Comparison of ENCODE assay signal across 24 cellular contexts in genomic region chr1:179872558-179872957, GRCh38. TPM values are rescaled to one million over a fixed set of nuclear protein-coding genes. Genes with fewer than 3 reads are reported as not detected.
DNase-seq lines count a peak whose midpoint lies in the region; ATAC-seq, FAIRE-seq and TF ChIP-seq lines count a peak whose summit lies in the region.
"Had no signal": no experiment of that assay in that cellular context is flagged by ENCODE, and none has a peak within 500 bp of the region (broad histone marks: within the 10 kb centered on the region; RNA-seq: fewer than 3 reads in every experiment).

No MANE protein-coding gene starts in this region.

- H3K9me2 ChIP-seq in DOHH2 (replicated peaks; ENCODE audit: control insufficient read depth, low read length), result no peaks in the 10 kb centered on the region

- H3K27me3 ChIP-seq in DOHH2 (ENCODE audit: control insufficient read depth, low read length) (no peaks in the 10 kb centered on the region), GM12878 (replicated peaks in 1 of 2; ENCODE audit: control insufficient read depth in 2 of 2, insufficient read depth in 2 of 2, low read length in 1 of 2) (no peaks in the 10 kb centered on the region)

- no peak for FAIRE-seq in GM12878 (lab: Jason Lieb, UNC)
- FAIRE-seq: endothelial cell of umbilical vein had no signal

- no peak overlapping the region for H3K9ac ChIP-seq in GM12878 (ENCODE audit: control insufficient read depth, insufficient read depth, low read length)

- no peak for TF ChIP-seq EP300 in GM12878 (IDR thresholded peaks at IDR 0.05; ENCODE audit: borderline replicate concordance in 1 of 2, control insufficient read depth in 1 of 2, low read depth in 2 of 2, low read length in 2 of 2)

- H3K27me3 Mint-ChIP-seq in nephron progenitor cell (ENCODE audit: low read depth, poor library complexity) (no peaks in the 10 kb centered on the region), osteocyte (ENCODE audit: unreplicated experiment) (no peaks in the 10 kb centered on the region)
- H3K27me3 Mint-ChIP-seq: activated CD8-positive, alpha-beta T cell treated with anti-CD3 and anti-CD28 coated beads for 36 hours had no signal

- POLR2A ChIA-PET in GM12878 (lab: Charles Lee), result no interaction called here

- DNase-seq in MV-4-11 (lab: John Stamatoyannopoulos, UW) (peak; percentile 25), GM12878 (ENCODE audit: low read depth, low spot score) (no peak), nephron progenitor cell (no peak), NCI-H1930 (lab: John Stamatoyannopoulos, UW) (no peak), osteocyte (ENCODE audit: extremely low spot score, unreplicated experiment) (no peak)
- DNase-seq: activated CD8-positive, alpha-beta T cell treated with anti-CD3 and anti-CD28 coated beads for 36 hours; activated gamma-delta T cell treated with Interleukin-2 at 50 U/mL for 16 hours; amniotic stem cell; CD8-positive, alpha-beta T cell; dermis blood vessel endothelial cell; DMS153; GDM1; natural killer cell; NCI-H510A; NK-92 treated with Interleukin-12 subunit alpha and Interleukin-12 subunit beta, amount 100 ng/mL, for 24 hours; T-helper 9 cell had no signal

- H2AFZ ChIP-seq in GM12878 (ENCODE audit: control insufficient read depth, low read depth, low read length), result no peak overlapping the region

- H3K4me2 ChIP-seq in DOHH2 (ENCODE audit: low read length) (peak overlapping the region; percentile 42), GM12878 (ENCODE audit: control insufficient read depth, insufficient read depth) (no peak overlapping the region)

- H3K9me3 ChIP-seq in DOHH2 (ENCODE audit: control insufficient read depth, insufficient read depth, low read length) (no peaks in the 10 kb centered on the region), GM12878 (replicated peaks; ENCODE audit: control insufficient read depth, insufficient read depth, low read length) (no peaks in the 10 kb centered on the region)
- H3K9me3 ChIP-seq: prostate gland, thoracic aorta had no signal

- SMC1A ChIA-PET in GM12878 (lab: Charles Lee; ENCODE audit: uncharacterized antibody, unreplicated experiment), result interaction anchor here (1.4 kb wide), 1 partner anchor 8 kb away, joined by 4 read pairs; no protein-coding TSS in a partner anchor

- H3K4me3 Mint-ChIP-seq in nephron progenitor cell, result no peak overlapping the region
- no peak overlapping the region for H3K4me3 Mint-ChIP-seq in osteocyte (ENCODE audit: unreplicated experiment)
- H3K4me3 Mint-ChIP-seq: activated CD8-positive, alpha-beta T cell treated with anti-CD3 and anti-CD28 coated beads for 36 hours; CD8-positive, alpha-beta T cell; natural killer cell had no signal

- H3K9me3 Mint-ChIP-seq in nephron progenitor cell, result no peaks in the 10 kb centered on the region
- H3K9me3 Mint-ChIP-seq in osteocyte (ENCODE audit: unreplicated experiment), result no peaks in the 10 kb centered on the region
- H3K9me3 Mint-ChIP-seq: activated CD8-positive, alpha-beta T cell treated with anti-CD3 and anti-CD28 coated beads for 36 hours; CD8-positive, alpha-beta T cell; natural killer cell had no signal

- no peak for TF ChIP-seq RAD21 in GM12878 (IDR thresholded peaks at IDR 0.05; ENCODE audit: insufficient read depth, low read depth, low read length)

- H3K27ac Mint-ChIP-seq in nephron progenitor cell, result peak overlapping the region; percentile 60
- H3K27ac Mint-ChIP-seq in osteocyte (ENCODE audit: unreplicated experiment), result no peak overlapping the region
- H3K27ac Mint-ChIP-seq: activated CD8-positive, alpha-beta T cell treated with anti-CD3 and anti-CD28 coated beads for 36 hours; CD8-positive, alpha-beta T cell had no signal

- H3K27ac ChIP-seq in DOHH2 (ENCODE audit: low read depth, low read length) (no peak overlapping the region), GM12878 (ENCODE audit: control insufficient read depth, insufficient read depth) (no peak overlapping the region)
- H3K27ac ChIP-seq: prostate gland, RWPE1, SK-N-MC had no signal

- peaks cover 88% of the 10 kb centered on the region for H3K79me2 ChIP-seq in DOHH2 (ENCODE audit: control insufficient read depth, low read length)
- peaks cover 58% of the 10 kb centered on the region for H3K79me2 ChIP-seq in GM12878 (ENCODE audit: control insufficient read depth, insufficient read depth, low read length)

- no TSS peak for BruUV-seq in GM12878 (replicated peaks; lab: Mats Ljungman, UMichigan)

- TF ChIP-seq POLR2A in GM12878 (IDR thresholded peaks at IDR 0.05; ENCODE audit: low read depth, low read length), result no peak

- H4K20me1 ChIP-seq in DOHH2 (ENCODE audit: control insufficient read depth, insufficient read depth, low read depth, low read length) (no peaks in the 10 kb centered on the region), GM12878 (ENCODE audit: control insufficient read depth, insufficient read depth) (no peaks in the 10 kb centered on the region)

- peaks cover 4% of the 10 kb centered on the region; the same call in 1 of the 2 replicates for H3F3A ChIP-seq in DOHH2 (ENCODE audit: control insufficient read depth, insufficient read depth)

- H3K4me3 ChIP-seq in DOHH2 (ENCODE audit: low read length), result no peak overlapping the region
- H3K4me3 ChIP-seq in GM12878, result no peak overlapping the region
- H3K4me3 ChIP-seq: prostate gland, SK-N-MC, thoracic aorta had no signal

- intact Hi-C loops in GM12878 (cut with micrococcal nuclease; ENCODE audit: unreplicated experiment), result no loop called here

- H3K36me3 ChIP-seq in DOHH2 (ENCODE audit: control insufficient read depth, low read length) (peaks cover 55% of the 10 kb centered on the region), GM12878 (ENCODE audit: control insufficient read depth in 2 of 2, insufficient read depth in 2 of 2, low read length in 1 of 2) (peaks cover 0 to 6% of the 10 kb centered on the region in 2 experiments; a peak in 2 of 4 replicates)
- H3K36me3 ChIP-seq: prostate gland had no signal

- WGBS in GM12878 (ENCODE audit: insufficient coverage, insufficient replicate concordance, low lambda C conversion rate, missing lambda C conversion rate), result 47% methylated on average over 5 of the region's 5 CpGs

- CTCF ChIA-PET in GM12878 (lab: Yijun Ruan, JAX), result interaction anchor here (1.0 to 2.6 kb wide), 2 partner anchors 176 to 306 kb away, joined by 3 to 11 read pairs; no protein-coding TSS in a partner anchor

- H3K36me3 Mint-ChIP-seq in nephron progenitor cell (ENCODE audit: low read depth), result peaks cover 70% of the 10 kb centered on the region
- H3K36me3 Mint-ChIP-seq in osteocyte (ENCODE audit: unreplicated experiment), result peaks cover 30% of the 10 kb centered on the region

- RAD21 ChIA-PET in GM12878 (lab: Charles Lee; ENCODE audit: unreplicated experiment), result interaction anchor here (0.5 to 1.0 kb wide), 3 partner anchors 57 to 83 kb away, joined by 3 read pairs; no protein-coding TSS in a partner anchor

- TF ChIP-seq CTCF in DOHH2 (IDR thresholded peaks at IDR 0.05; ENCODE audit: low read depth, low read length, poor library complexity, severe bottlenecking) (no peak), GM12878 (IDR thresholded peaks at IDR 0.05 in 2 of 3, conservative IDR thresholded peaks at IDR 0.05 in 1 of 3; ENCODE audit: control insufficient read depth in 2 of 3, extremely low read depth in 1 of 3, insufficient read depth in 1 of 3, low read depth in 3 of 3, low read length in 3 of 3) (0 out of 6 replicates have a peak, but pooled peaks of 1 of the 3 experiments have one; percentile 5), nephron progenitor cell (IDR thresholded peaks at IDR 0.05) (no peak), osteocyte (IDR thresholded peaks at IDR 0.05) (no peak)

- H3K4me1 Mint-ChIP-seq in nephron progenitor cell (peaks cover 50% of the 10 kb centered on the region), osteocyte (ENCODE audit: unreplicated experiment) (peaks cover 43% of the 10 kb centered on the region)

- peak; percentile 52 for ATAC-seq in GM12878
- no peak for ATAC-seq in HG03521 (IDR thresholded peaks at IDR 0.05; ENCODE audit: unreplicated experiment)
- ATAC-seq: activated CD4-positive, CD25-positive, alpha-beta regulatory T cell treated with anti-CD3 and anti-CD28 coated beads, Interleukin-2, amount 50 U/mL, for 24 hours; activated CD8-positive, alpha-beta T cell treated with anti-CD3 and anti-CD28 coated beads for 36 hours; CD8-positive, alpha-beta T cell; natural killer cell had no signal

- H3K4me1 ChIP-seq in DOHH2 (ENCODE audit: control insufficient read depth, low read length) (peaks cover 50% of the 10 kb centered on the region), GM12878 (ENCODE audit: control insufficient read depth, insufficient read depth, low read length) (peaks cover 4% of the 10 kb centered on the region; the same call in 1 of the 2 replicates)

- in situ Hi-C loops in GM12878 (cut with MboI), result loop anchor here (5.0 to 25.0 kb wide), 2 partner anchors 305 to 615 kb away; no protein-coding TSS in a partner anchor

RNA-seq across cellular contexts. Expression of gene TOR1AIP2, which starts 5.0 kb away (rescaled TPM):
- 92.8 and 93.7 TPM in 2 replicates for total RNA-seq in GM12878 (2013; cell fraction: nucleolus; rRNA removed)
- 26.4 and 30.3 TPM in 2 replicates for total RNA-seq in GM12878 (2014; rRNA removed)
- total RNA-seq in GM12878 (2014; rRNA removed; fragmentation: Illumina TruSeq; extraction: Trizol), result 35.9 and 38.9 TPM in 2 replicates
- total RNA-seq in GM12878 (2021), result 35.2 and 38.4 TPM in 2 replicates
- 7.7 TPM for polyA plus RNA-seq in GM12878 (2011; ENCODE audit: low read depth)
- polyA plus RNA-seq in GM12878 (2011; rRNA removed), result 23.6 and 28.4 TPM in 2 replicates
- 8.1 and 10.1 TPM in 2 replicates for polyA plus RNA-seq in GM12878 (2011; cell fraction: cytosol; rRNA removed)
- polyA plus RNA-seq in GM12878 (2011; cell fraction: nucleus; rRNA removed), result 7.9 and 10.3 TPM in 2 replicates
- 9.7 and 10.6 TPM in 2 replicates for polyA plus RNA-seq in GM12878 (2012)
- polyA plus RNA-seq in GM12878 (2014; fragmentation: Illumina TruSeq; extraction: Trizol), result 14.6 and 18.8 TPM in 2 replicates
- 10 to 100 TPM in 1 of 2 experiments, 1 to 10 TPM in 1; 5.3 to 13.1 TPM for polyA plus RNA-seq in GM12878 (2014; fragmentation: Nextera tagmentation; extraction: Ambion mirVana)
- 12.9 and 14.3 TPM in 2 replicates for polyA plus RNA-seq in GM12878 (2014; rRNA removed)
- 10 to 100 TPM; 14.3 to 16.2 TPM for polyA plus RNA-seq in GM12878 (2016; fragmentation: Nextera tagmentation; extraction: Ambion mirVana)
- polyA minus RNA-seq in GM12878 (2011; rRNA and poly(A)+ RNA removed), result 38.8 and 47.3 TPM in 2 replicates
- 14.6 and 21.9 TPM in 2 replicates for polyA minus RNA-seq in GM12878 (2011; cell fraction: cytosol; rRNA and poly(A)+ RNA removed)
- 18.4 and 30.1 TPM in 2 replicates for polyA minus RNA-seq in GM12878 (2011; cell fraction: nucleus; rRNA and poly(A)+ RNA removed)
- 85.5 and 87.4 TPM in 2 replicates for total RNA-seq in osteocyte

RNA-seq across cellular contexts. Expression of gene TOR1AIP1, which starts 9.5 kb away (rescaled TPM):
- 38.7 and 39.1 TPM in 2 replicates for total RNA-seq in GM12878 (2013; cell fraction: nucleolus; rRNA removed)
- total RNA-seq in GM12878 (2014; rRNA removed) (22.4 and 24.7 TPM in 2 replicates), GM12878 (2014; rRNA removed; fragmentation: Illumina TruSeq; extraction: Trizol) (27.3 and 30.8 TPM in 2 replicates), GM12878 (2021) (17.3 and 19.5 TPM in 2 replicates), osteocyte (53.7 and 60.6 TPM in 2 replicates)
- 13.2 TPM for polyA plus RNA-seq in GM12878 (2011; ENCODE audit: low read depth)
- polyA plus RNA-seq in GM12878 (2011; rRNA removed) (29.3 and 40.3 TPM in 2 replicates), GM12878 (2014; fragmentation: Illumina TruSeq; extraction: Trizol) (33.6 and 36.6 TPM in 2 replicates), GM12878 (2014; fragmentation: Nextera tagmentation; extraction: Ambion mirVana) (10 to 100 TPM; 16.4 to 19.0 TPM), GM12878 (2014; rRNA removed) (13.3 and 14.8 TPM in 2 replicates), GM12878 (2016; fragmentation: Nextera tagmentation; extraction: Ambion mirVana) (10 to 100 TPM; 32.9 to 36.0 TPM)
- 15.0 and 17.9 TPM in 2 replicates for polyA plus RNA-seq in GM12878 (2011; cell fraction: cytosol; rRNA removed)
- polyA plus RNA-seq in GM12878 (2011; cell fraction: nucleus; rRNA removed), result 6.3 and 6.7 TPM in 2 replicates
- 16.2 and 18.0 TPM in 2 replicates for polyA plus RNA-seq in GM12878 (2012)
- polyA minus RNA-seq in GM12878 (2011; rRNA and poly(A)+ RNA removed), result 29.4 and 39.4 TPM in 2 replicates
- 8.7 and 14.0 TPM in 2 replicates for polyA minus RNA-seq in GM12878 (2011; cell fraction: cytosol; rRNA and poly(A)+ RNA removed)
- polyA minus RNA-seq in GM12878 (2011; cell fraction: nucleus; rRNA and poly(A)+ RNA removed), result 12.3 and 16.1 TPM in 2 replicates
